ENCODE assay signal across 10 cellular contexts in genomic region chr12:6347367-6348338, GRCh38. TPM values are rescaled to one million over a fixed set of nuclear protein-coding genes. Genes with fewer than 3 reads are reported as not detected.
A peak's percentile ranks its signal among the peaks of the same experiment; 100 is the strongest.
DNase-seq lines count a peak whose midpoint lies in the region; ATAC-seq and TF ChIP-seq lines count a peak whose summit lies in the region.
"Had no signal": no experiment of that assay in that cellular context is flagged by ENCODE, and none has a peak within 500 bp of the region (broad histone marks: within the 10 kb centered on the region; RNA-seq: fewer than 3 reads in every experiment).

No MANE protein-coding gene starts in this region.

- no peaks in the 10 kb centered on the region for H3K27me3 Mint-ChIP-seq in activated CD8-positive, alpha-beta memory T cell treated with anti-CD3 and anti-CD28 coated beads, Interleukin-2, amount 10 ng/mL, durations not matched to agents 7 days and 5 days
- peaks cover 5% of the 10 kb centered on the region for H3K27me3 Mint-ChIP-seq in GM23338 (ENCODE audit: insufficient read depth, low read depth, poor library complexity)

- no peaks in the 10 kb centered on the region for H3K9me3 Mint-ChIP-seq in activated CD8-positive, alpha-beta memory T cell treated with anti-CD3 and anti-CD28 coated beads, Interleukin-2, amount 10 ng/mL, durations not matched to agents 7 days and 5 days (ENCODE audit: low read depth)
- no peaks in the 10 kb centered on the region for H3K9me3 Mint-ChIP-seq in GM23338

- DNase-seq in Kasumi-1 (lab: John Stamatoyannopoulos, UW) (peak; percentile 84 to 88), body of pancreas (peak; percentile 58 to 74 (median 68)), lower leg skin (ENCODE audit: low spot score in 2 of 2) (peak; percentile 79 to 90), stromal cell of bone marrow (ENCODE audit: low read depth) (peak; percentile 81), DMS79 (lab: John Stamatoyannopoulos, UW) (no peak), GM23338 (ENCODE audit: low spot score) (no peak), NCI-H1092 (lab: John Stamatoyannopoulos, UW) (no peak)
- DNase-seq in activated CD8-positive, alpha-beta memory T cell treated with anti-CD3 and anti-CD28 coated beads, Interleukin-2, amount 10 ng/mL, durations not matched to agents 7 days and 5 days: no peak
- DNase-seq: stimulated activated CD4-positive, alpha-beta T cell treated with anti-CD3 and anti-CD28 coated beads, Interleukin-4, amount 100 ng/mL, for 24 hours had no signal

- peak overlapping the region in 3 of 4 donors; percentile 44 to 62 (median 45) for H3K27ac ChIP-seq in body of pancreas
- no peak overlapping the region for H3K27ac ChIP-seq in GM23338 (ENCODE audit: low read depth)

- no peaks in the 10 kb centered on the region for H3K27me3 ChIP-seq in body of pancreas
- no peaks in the 10 kb centered on the region for H3K27me3 ChIP-seq in GM23338 (ENCODE audit: insufficient read depth)

- peaks cover 1% of the 10 kb centered on the region for H3K36me3 Mint-ChIP-seq in activated CD8-positive, alpha-beta memory T cell treated with anti-CD3 and anti-CD28 coated beads, Interleukin-2, amount 10 ng/mL, durations not matched to agents 7 days and 5 days
- peaks cover 49% of the 10 kb centered on the region for H3K36me3 Mint-ChIP-seq in GM23338 (ENCODE audit: low read depth)

- no peak overlapping the region for H2AFZ ChIP-seq in GM23338

- no peaks in the 10 kb centered on the region for H4K20me1 ChIP-seq in GM23338 (replicated peaks; ENCODE audit: insufficient read depth)

- H3K9me2 ChIP-seq in GM23338 (ENCODE audit: insufficient read depth): peaks cover 4% of the 10 kb centered on the region; the same call in 1 of the 2 replicates

- H3K4me2 ChIP-seq in GM23338: no peak overlapping the region

- CTCF ChIA-PET in activated CD8-positive, alpha-beta memory T cell treated with anti-CD3 and anti-CD28 coated beads, Interleukin-2, amount 10 ng/mL, durations not matched to agents 7 days and 5 days (lab: Charles Lee): interaction anchor here (3.9 kb wide), 1 partner anchor 12 kb away, joined by 25 read pairs; no protein-coding TSS in a partner anchor

- intact Hi-C loops in body of pancreas (cut with DNase I) (no loop called here), lower leg skin (cut with DNase I; ENCODE audit: low total_unique reads) (no loop called here)

- H3K36me3 ChIP-seq in body of pancreas (replicated peaks in 1 of 2; ENCODE audit: insufficient read depth in 1 of 2, low read depth in 2 of 2) (no peaks in the 10 kb centered on the region), GM23338 (ENCODE audit: insufficient read depth) (no peaks in the 10 kb centered on the region; the same call in 1 of the 2 replicates)

- no peak overlapping the region for H3K27ac Mint-ChIP-seq in activated CD8-positive, alpha-beta memory T cell treated with anti-CD3 and anti-CD28 coated beads, Interleukin-2, amount 10 ng/mL, durations not matched to agents 7 days and 5 days
- H3K27ac Mint-ChIP-seq in GM23338: no peak overlapping the region

- TF ChIP-seq POLR2A in body of pancreas (IDR thresholded peaks at IDR 0.05): peak in 2 of 3 donors; percentile 50 to 57
- no peak for TF ChIP-seq POLR2A in lower leg skin (IDR thresholded peaks at IDR 0.05)

- H3K4me3 ChIP-seq in body of pancreas: no peak overlapping the region
- no peak overlapping the region for H3K4me3 ChIP-seq in lower leg skin (ENCODE audit: low read depth, poor library complexity, severe bottlenecking)
- no peak overlapping the region for H3K4me3 ChIP-seq in GM23338

- H3K9me3 ChIP-seq in body of pancreas: no peaks in the 10 kb centered on the region

- H3K4me3 Mint-ChIP-seq in activated CD8-positive, alpha-beta memory T cell treated with anti-CD3 and anti-CD28 coated beads, Interleukin-2, amount 10 ng/mL, durations not matched to agents 7 days and 5 days: no peak overlapping the region
- H3K4me3 Mint-ChIP-seq in GM23338: no peak overlapping the region

- ATAC-seq in body of pancreas: peak; percentile 67
- ATAC-seq in activated CD8-positive, alpha-beta memory T cell treated with anti-CD3 and anti-CD28 coated beads, Interleukin-2, amount 10 ng/mL, durations not matched to agents 7 days and 5 days: no peak
- no peak for ATAC-seq in GM23338

- no peaks in the 10 kb centered on the region for H3K79me2 ChIP-seq in GM23338 (replicated peaks; ENCODE audit: insufficient read depth)

- TF ChIP-seq CTCF in body of pancreas (IDR thresholded peaks at IDR 0.05): no peak
- TF ChIP-seq CTCF in lower leg skin (IDR thresholded peaks at IDR 0.05): no peak
- TF ChIP-seq CTCF in GM23338 (conservative IDR thresholded peaks at IDR 0.05; ENCODE audit: low read depth in 2 of 2): no peak

- no peaks in the 10 kb centered on the region; the same call in 1 of the 2 replicates for H3F3A ChIP-seq in GM23338 (replicated peaks; ENCODE audit: low read depth)

- H3K4me1 Mint-ChIP-seq in activated CD8-positive, alpha-beta memory T cell treated with anti-CD3 and anti-CD28 coated beads, Interleukin-2, amount 10 ng/mL, durations not matched to agents 7 days and 5 days: peaks cover 34% of the 10 kb centered on the region
- peaks cover 12% of the 10 kb centered on the region for H3K4me1 Mint-ChIP-seq in GM23338

- 52 to 78% methylated on average over 10 to 19 of the region's 19 CpGs for WGBS in body of pancreas, 2 donors
- 40 to 48% methylated on average over 19 of the region's 19 CpGs for WGBS in lower leg skin, 2 donors

- H3K4me1 ChIP-seq in body of pancreas: peaks cover 35% of the 10 kb centered on the region
- H3K4me1 ChIP-seq in GM23338 (ENCODE audit: insufficient read depth): peaks cover 14% of the 10 kb centered on the region

TF ChIP-seq in GM23338, 12 proteins besides CTCF, POLR2A, EP300 and RAD21 (continues in another document):
- no peak for TF ChIP-seq ZNF331 (CRISPR knock-in tag; IDR thresholded peaks at IDR 0.05; ENCODE audit: low read depth)
- TF ChIP-seq JUNB (IDR thresholded peaks at IDR 0.05; ENCODE audit: unreplicated experiment): no peak
- TF ChIP-seq STAT1 (IDR thresholded peaks at IDR 0.05; ENCODE audit: unreplicated experiment): no peak
- no peak for TF ChIP-seq CREB1 (CRISPR knock-in tag; IDR thresholded peaks at IDR 0.05; ENCODE audit: low read depth)
- TF ChIP-seq REST (IDR thresholded peaks at IDR 0.05; ENCODE audit: unreplicated experiment): no peak
- no peak for TF ChIP-seq ZNF114 (CRISPR knock-in tag; IDR thresholded peaks at IDR 0.05)
- TF ChIP-seq POLR2AphosphoS5 (IDR thresholded peaks at IDR 0.05; ENCODE audit: low read depth): no peak

RNA-seq across cellular contexts. Expression of gene TNFRSF1A, which starts 5.8 kb away (rescaled TPM):
- total RNA-seq in body of pancreas: 10 to 100 TPM; 54.5 to 92.0 TPM
- 100 to 1,000 TPM; 104 to 252 (median 186) TPM for total RNA-seq in lower leg skin
- 10 to 100 TPM; 63.3 to 71.5 TPM for total RNA-seq in activated CD8-positive, alpha-beta memory T cell treated with anti-CD3 and anti-CD28 coated beads, Interleukin-2, amount 10 ng/mL, durations not matched to agents 7 days and 5 days
- 36.7 and 43.4 TPM in 2 replicates for total RNA-seq in GM23338 (2014; rRNA removed; shearing (Covaris generic))
- polyA plus RNA-seq in GM23338 (2016; fragmentation: Nextera tagmentation; extraction: Ambion mirVana): 24.3 and 28.5 TPM in 2 replicates

RNA-seq across cellular contexts. Expression of gene SCNN1A, which starts 27.7 kb away (rescaled TPM):
- 100 to 1,000 TPM in 1 of 2 donors, 10 to 100 TPM in 1; 62.5 to 112 TPM for total RNA-seq in body of pancreas
- total RNA-seq in lower leg skin: 100 to 1,000 TPM in 3 of 4 donors, 10 to 100 TPM in 1; 74.6 to 139 (median 119) TPM
- total RNA-seq in activated CD8-positive, alpha-beta memory T cell treated with anti-CD3 and anti-CD28 coated beads, Interleukin-2, amount 10 ng/mL, durations not matched to agents 7 days and 5 days: under 1 TPM; 0.49 to 0.58 TPM
- total RNA-seq in GM23338 (2014; rRNA removed; shearing (Covaris generic)): 125 and 134 TPM in 2 replicates
- polyA plus RNA-seq in GM23338 (2016; fragmentation: Nextera tagmentation; extraction: Ambion mirVana): 34.0 and 37.1 TPM in 2 replicates

RNA-seq across cellular contexts. Expression of gene LTBR, which starts 36.3 kb away (rescaled TPM):
- total RNA-seq in body of pancreas (100 to 1,000 TPM; 111 to 173 TPM), lower leg skin (100 to 1,000 TPM; 174 to 298 (median 196) TPM)
- under 1 TPM; 0.30 to 0.41 TPM for total RNA-seq in activated CD8-positive, alpha-beta memory T cell treated with anti-CD3 and anti-CD28 coated beads, Interleukin-2, amount 10 ng/mL, durations not matched to agents 7 days and 5 days
- total RNA-seq in GM23338 (2014; rRNA removed; shearing (Covaris generic)): 6.8 and 7.1 TPM in 2 replicates
- 6.1 and 10.5 TPM in 2 replicates for polyA plus RNA-seq in GM23338 (2016; fragmentation: Nextera tagmentation; extraction: Ambion mirVana)

RNA-seq across cellular contexts. Expression of gene PLEKHG6, which starts 37.2 kb away (rescaled TPM):
- total RNA-seq in body of pancreas (10 to 100 TPM in 1 of 2 donors, 1 to 10 TPM in 1; 7.0 to 16.2 TPM), lower leg skin (10 to 100 TPM; 10.6 to 34.1 (median 22.4) TPM)
- total RNA-seq in activated CD8-positive, alpha-beta memory T cell treated with anti-CD3 and anti-CD28 coated beads, Interleukin-2, amount 10 ng/mL, durations not matched to agents 7 days and 5 days: not detected
- 21.3 and 174 TPM in 2 replicates for total RNA-seq in GM23338 (2014; rRNA removed; shearing (Covaris generic))
- polyA plus RNA-seq in GM23338 (2016; fragmentation: Nextera tagmentation; extraction: Ambion mirVana): 15.7 and 18.0 TPM in 2 replicates
- total RNA-seq: T-helper 2 cell treated with Interferon-gamma antibody and Interleukin-4, amounts not matched to agents 100 ng/mL and 5 ng/mL, for 36 hours had no signal

Comparison
In these comparisons a context has a peak if more than half of its experiments do, and no peak if none do; other contexts are left out.
1. DNase-seq: peak in Kasumi-1 (2 of 2), body of pancreas (4 of 4), lower leg skin (2 of 2) and stromal cell of bone marrow (single experiment); none in DMS79 (single experiment), activated CD8-positive, alpha-beta memory T cell treated with anti-CD3 and anti-CD28 coated beads, Interleukin-2, amount 10 ng/mL, durations not matched to agents 7 days and 5 days (single experiment), GM23338 (single experiment) and NCI-H1092 (single experiment).
2. POLR2A ChIP-seq: peak in body of pancreas (2 of 3); none in lower leg skin (0 of 2).
3. RNA of gene SCNN1A, which starts 27.7 kb away (total RNA-seq): 125 to 134 TPM in GM23338, 74.6 to 139 TPM in lower leg skin and 62.5 to 112 TPM in body of pancreas; 0.49 to 0.58 TPM in activated CD8-positive, alpha-beta memory T cell treated with anti-CD3 and anti-CD28 coated beads, Interleukin-2, amount 10 ng/mL, durations not matched to agents 7 days and 5 days; every median in the first group is over 10 times any median in the second.
4. RNA of gene LTBR, which starts 36.3 kb away (total RNA-seq): 174 to 298 TPM in lower leg skin and 111 to 173 TPM in body of pancreas; 6.8 to 7.1 TPM in GM23338 and 0.30 to 0.41 TPM in activated CD8-positive, alpha-beta memory T cell treated with anti-CD3 and anti-CD28 coated beads, Interleukin-2, amount 10 ng/mL, durations not matched to agents 7 days and 5 days; every median in the first group is over 10 times any median in the second.